16 cellular contexts compared by ENCODE assay signal in genomic region chr3:137760341-137761098, GRCh38. TPM values are rescaled to one million over a fixed set of nuclear protein-coding genes. Genes with fewer than 3 reads are reported as not detected.
"Had no signal": no experiment of that assay in that cellular context is flagged by ENCODE, and none has a peak within 500 bp of the region (broad histone marks: within the 10 kb centered on the region; RNA-seq: fewer than 3 reads in every experiment).

No MANE protein-coding gene starts in this region.

- H2AFZ ChIP-seq: parathyroid adenoma had no signal

- H3K27ac ChIP-seq: ascending aorta, colonic mucosa, parathyroid adenoma, right atrium auricular region, tibial nerve had no signal

- H3K36me3 ChIP-seq: ascending aorta, colonic mucosa, right atrium auricular region, tibial nerve had no signal

- H3K9me3 Mint-ChIP-seq: T-helper 2 cell treated with Interferon-gamma antibody and Interleukin-4, amounts not matched to agents 5 μg/mL and 100 μg/mL, for 36 hours had no signal

- H3K4me3 ChIP-seq: ascending aorta, colonic mucosa, right atrium auricular region, smooth muscle cell, tibial nerve had no signal

- ATAC-seq: activated CD4-positive, CD25-positive, alpha-beta regulatory T cell treated with anti-CD3 and anti-CD28 coated beads, Interleukin-2, amount 50 U/mL, for 24 hours; left ventricle myocardium superior; stimulated activated effector memory CD8-positive, alpha-beta T cell treated with anti-CD3 and anti-CD28 coated beads, Interleukin-12 subunit alpha, Interleukin-12 subunit beta, amount 100 ng/mL, for 72 hours had no signal

- H3K4me3 Mint-ChIP-seq: nephron; stimulated activated effector memory CD8-positive, alpha-beta T cell treated with anti-CD3 and anti-CD28 coated beads, Interleukin-12 subunit alpha, Interleukin-12 subunit beta, amount 100 ng/mL, for 72 hours; T-helper 2 cell treated with Interferon-gamma antibody and Interleukin-4, amounts not matched to agents 5 μg/mL and 100 μg/mL, for 36 hours had no signal

- H3K9me3 ChIP-seq: ascending aorta, colonic mucosa had no signal

- H3K79me2 ChIP-seq: parathyroid adenoma had no signal

- DNase-seq: activated CD4-positive, alpha-beta T cell treated with anti-CD3 and anti-CD28 coated beads, Interleukin-2, amount 50 U/mL, for 48 hours; colonic mucosa; effector CD8-positive, alpha-beta T cell; kidney; left ventricle myocardium superior; mesenchymal stem cell; SW 1271 had no signal

- H3K36me3 Mint-ChIP-seq: stimulated activated effector memory CD8-positive, alpha-beta T cell treated with anti-CD3 and anti-CD28 coated beads, Interleukin-12 subunit alpha, Interleukin-12 subunit beta, amount 100 ng/mL, for 72 hours had no signal

- H3K27ac Mint-ChIP-seq: nephron; stimulated activated effector memory CD8-positive, alpha-beta T cell treated with anti-CD3 and anti-CD28 coated beads, Interleukin-12 subunit alpha, Interleukin-12 subunit beta, amount 100 ng/mL, for 72 hours; T-helper 2 cell treated with Interferon-gamma antibody and Interleukin-4, amounts not matched to agents 5 μg/mL and 100 μg/mL, for 36 hours had no signal

- H3K27me3 ChIP-seq: ascending aorta had no signal

- H3K4me1 ChIP-seq: colonic mucosa, parathyroid adenoma had no signal

- H3K4me2 ChIP-seq: smooth muscle cell had no signal

- H3K9ac ChIP-seq: parathyroid adenoma had no signal

RNA-seq across cellular contexts. Expression of gene SOX14, which starts 3.6 kb away (rescaled TPM):
- polyA plus RNA-seq: smooth muscle cell had no signal
